Comparison of ENCODE assay signal across 28 cellular contexts in genomic region chr3:133872781-133873180, GRCh38. TPM values are rescaled to one million over a fixed set of nuclear protein-coding genes. Genes with fewer than 3 reads are reported as not detected.
"Had no signal": no experiment of that assay in that cellular context is flagged by ENCODE, and none has a peak within 500 bp of the region (broad histone marks: within the 10 kb centered on the region; RNA-seq: fewer than 3 reads in every experiment).

No MANE protein-coding gene starts in this region.

- H3K27ac ChIP-seq: ascending aorta, breast epithelium, SJCRH30, SK-N-MC had no signal

- ATAC-seq: activated CD4-positive, alpha-beta T cell treated with anti-CD3 and anti-CD28 coated beads for 36 hours; activated CD4-positive, CD25-positive, alpha-beta regulatory T cell treated with anti-CD3 and anti-CD28 coated beads, Interleukin-2, amount 50 U/mL, for 24 hours; activated CD8-positive, alpha-beta T cell treated with anti-CD3 and anti-CD28 coated beads, Interleukin-2, amount 10 ng/mL, durations not matched to agents 7 days and 5 days; Panc1 had no signal

- DNase-seq: activated CD4-positive, alpha-beta T cell treated with anti-CD3 and anti-CD28 coated beads for 36 hours; activated CD4-positive, alpha-beta T cell treated with anti-CD3 and anti-CD28 coated beads, Interleukin-2, amount 10 ng/mL, durations not matched to agents 7 days and 5 days; activated CD4-positive, alpha-beta T cell treated with anti-CD3 and anti-CD28 coated beads, Interleukin-2, amount 50 U/mL, for 48 hours; activated CD8-positive, alpha-beta T cell treated with anti-CD3 and anti-CD28 coated beads, Interleukin-2, amount 10 ng/mL, durations not matched to agents 7 days and 5 days; activated gamma-delta T cell; activated naive CD4-positive, alpha-beta T cell treated with Interleukin-2 at 50 U/mL for 16 hours; activated naive CD8-positive, alpha-beta T cell treated with anti-CD3 and anti-CD28 coated beads, Interleukin-2, amount 10 ng/mL, durations not matched to agents 7 days and 5 days; activated T-cell treated with anti-CD3 and anti-CD28 coated beads, Interleukin-2, amount 50 U/mL, for 24 hours; KG1; MG63; NCI-H1048; NCI-H1105 treated with DMSO at 0.1 percent for 48 hours; NCI-H1436; NCI-H1694 treated with DMSO at 0.1 percent for 48 hours; NCI-H2029; NCI-H2171; NCI-H510A treated with DMSO at 0.1 percent for 48 hours; NCI-H69; SHP77; SJCRH30 had no signal

- H3K4me3 ChIP-seq: ascending aorta, breast epithelium, MG63, SJCRH30, SK-N-MC had no signal

- H3K4me3 Mint-ChIP-seq: activated CD4-positive, alpha-beta T cell treated with anti-CD3 and anti-CD28 coated beads for 36 hours; activated CD4-positive, alpha-beta T cell treated with anti-CD3 and anti-CD28 coated beads, Interleukin-2, amount 10 ng/mL, durations not matched to agents 7 days and 5 days; activated CD8-positive, alpha-beta T cell treated with anti-CD3 and anti-CD28 coated beads, Interleukin-2, amount 10 ng/mL, durations not matched to agents 7 days and 5 days; activated naive CD4-positive, alpha-beta T cell treated with anti-CD3 and anti-CD28 coated beads, Interleukin-2, amount 50 U/mL, for 24 hours; activated naive CD8-positive, alpha-beta T cell treated with anti-CD3 and anti-CD28 coated beads, Interleukin-2, amount 10 ng/mL, durations not matched to agents 7 days and 5 days; activated T-cell treated with anti-CD3 and anti-CD28 coated beads, Interleukin-2, amount 50 U/mL, for 24 hours; T-helper 2 cell treated with Interferon-gamma antibody and Interleukin-4, amounts not matched to agents 5 μg/mL and 100 μg/mL, for 36 hours had no signal

- H3K27me3 ChIP-seq: ascending aorta, breast epithelium, MG63, SJCRH30 had no signal

- H3K4me1 Mint-ChIP-seq: activated CD4-positive, alpha-beta T cell treated with anti-CD3 and anti-CD28 coated beads for 36 hours; activated CD4-positive, alpha-beta T cell treated with anti-CD3 and anti-CD28 coated beads, Interleukin-2, amount 10 ng/mL, durations not matched to agents 7 days and 5 days; activated naive CD4-positive, alpha-beta T cell treated with anti-CD3 and anti-CD28 coated beads, Interleukin-2, amount 50 U/mL, for 24 hours; activated naive CD8-positive, alpha-beta T cell treated with anti-CD3 and anti-CD28 coated beads, Interleukin-2, amount 10 ng/mL, durations not matched to agents 7 days and 5 days had no signal

- H3K9me3 ChIP-seq: breast epithelium, MG63, SJCRH30 had no signal

- H3K36me3 Mint-ChIP-seq: activated naive CD4-positive, alpha-beta T cell treated with anti-CD3 and anti-CD28 coated beads, Interleukin-2, amount 50 U/mL, for 24 hours; activated naive CD8-positive, alpha-beta T cell treated with anti-CD3 and anti-CD28 coated beads, Interleukin-2, amount 10 ng/mL, durations not matched to agents 7 days and 5 days had no signal

- H3K27ac Mint-ChIP-seq: activated CD4-positive, alpha-beta T cell treated with anti-CD3 and anti-CD28 coated beads for 36 hours; activated CD4-positive, alpha-beta T cell treated with anti-CD3 and anti-CD28 coated beads, Interleukin-2, amount 10 ng/mL, durations not matched to agents 7 days and 5 days; activated CD8-positive, alpha-beta T cell treated with anti-CD3 and anti-CD28 coated beads, Interleukin-2, amount 10 ng/mL, durations not matched to agents 7 days and 5 days; activated naive CD4-positive, alpha-beta T cell treated with anti-CD3 and anti-CD28 coated beads, Interleukin-2, amount 50 U/mL, for 24 hours; activated naive CD8-positive, alpha-beta T cell treated with anti-CD3 and anti-CD28 coated beads, Interleukin-2, amount 10 ng/mL, durations not matched to agents 7 days and 5 days; activated T-cell treated with anti-CD3 and anti-CD28 coated beads, Interleukin-2, amount 50 U/mL, for 24 hours; activated T-helper 2 cell treated with anti-CD3 and anti-CD28 coated beads, Interferon-gamma antibody, Interleukin-2, Interleukin-4, amounts not matched to agents 10 μg/mL and 5 μg/mL and 100 μg/mL, durations not matched to agents 14 hours and 24 hours and 36 hours; T-helper 2 cell treated with Interferon-gamma antibody and Interleukin-4, amounts not matched to agents 5 μg/mL and 100 μg/mL, for 36 hours had no signal

- H3K4me1 ChIP-seq: ascending aorta, breast epithelium, SJCRH30 had no signal

- H3K9me3 Mint-ChIP-seq: activated naive CD8-positive, alpha-beta T cell treated with anti-CD3 and anti-CD28 coated beads, Interleukin-2, amount 10 ng/mL, durations not matched to agents 7 days and 5 days; T-helper 2 cell treated with Interferon-gamma antibody and Interleukin-4, amounts not matched to agents 5 μg/mL and 100 μg/mL, for 36 hours had no signal

- H3K36me3 ChIP-seq: ascending aorta, breast epithelium, MG63, SJCRH30 had no signal

RNA-seq across cellular contexts. Expression of gene RAB6B, which starts 22.9 kb away (rescaled TPM):
- total RNA-seq: activated CD4-positive, alpha-beta T cell treated with anti-CD3 and anti-CD28 coated beads, Interleukin-2, amount 10 ng/mL, durations not matched to agents 7 days and 5 days had no signal
